8 cellular contexts compared by ENCODE assay signal in the genomic region with DNA sequence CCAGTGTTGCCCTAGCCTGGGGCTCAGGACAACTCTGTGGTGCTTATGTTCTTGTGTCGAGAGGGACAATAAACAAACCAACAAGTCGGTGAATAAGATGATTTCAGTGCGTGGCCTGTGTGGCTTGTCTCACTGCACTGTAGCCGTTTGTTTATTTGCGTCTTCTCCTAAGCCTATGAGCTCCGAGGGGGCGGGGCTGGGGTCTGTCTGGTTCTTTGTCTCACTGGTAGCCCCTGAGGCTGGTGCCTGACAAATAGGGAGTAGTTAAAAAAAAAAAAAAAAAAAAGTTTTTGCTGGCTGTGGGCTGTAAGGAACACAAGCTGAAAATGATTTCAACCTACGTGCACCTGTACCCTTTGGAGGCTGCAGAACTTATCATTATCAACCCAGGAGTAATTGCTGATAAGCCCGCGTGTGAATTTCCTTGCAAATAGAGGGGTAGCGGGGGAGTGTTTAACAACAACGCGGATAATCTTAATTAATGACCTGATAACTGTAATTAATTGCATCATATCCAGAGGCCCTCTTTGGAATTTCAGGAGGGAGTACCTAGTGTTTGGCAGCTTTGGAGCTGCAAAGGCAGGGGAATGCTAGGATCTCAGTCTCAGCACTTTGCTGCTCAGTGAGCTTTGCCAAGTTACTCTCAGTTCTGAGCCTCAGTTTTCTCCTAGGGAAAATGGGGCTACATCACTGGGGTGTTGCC. TPM values are rescaled to one million over a fixed set of nuclear protein-coding genes. Genes with fewer than 3 reads are reported as not detected.
DNase-seq lines count a peak whose midpoint lies in the region; ATAC-seq and TF ChIP-seq lines count a peak whose summit lies in the region.

No MANE protein-coding gene starts in this region.

- ATAC-seq in CD8-positive, alpha-beta T cell, result no peak
- ATAC-seq in omental fat pad (ENCODE audit: low FRiP score) (peak; percentile 40), HG03354 (IDR thresholded peaks at IDR 0.05; ENCODE audit: poor library complexity, severe bottlenecking, unreplicated experiment) (no peak), HG03045 (IDR thresholded peaks at IDR 0.05; ENCODE audit: unreplicated experiment) (no peak)

- H3K27ac Mint-ChIP-seq in CD8-positive, alpha-beta T cell, result no peak overlapping the region

- POLR2A ChIA-PET in CD8-positive, alpha-beta T cell (lab: Charles Lee), result no interaction called here

- no peaks in the 10 kb centered on the region for H3K4me1 ChIP-seq in CD8-positive, alpha-beta T cell (ENCODE audit: insufficient read depth, low read length)
- H3K4me1 ChIP-seq in esophagus squamous epithelium, result peaks cover 17 to 95% (median 34%) of the 10 kb centered on the region in 3 donors

- DNase-seq in CD8-positive, alpha-beta T cell, result no peak
- DNase-seq in NCI-H2227 treated with DMSO at 0.1 percent for 48 hours (lab: John Stamatoyannopoulos, UW) (peak; percentile 77), esophagus squamous epithelium (lab: John Stamatoyannopoulos, UW) (no peak), omental fat pad (ENCODE audit: low spot score) (no peak), dermis blood vessel endothelial cell (no peak), midbrain (lab: John Stamatoyannopoulos, UW) (no peak)

- intact Hi-C loops in CD8-positive, alpha-beta T cell (cut with DNase I, micrococcal nuclease), result no loop called here
- intact Hi-C loops in esophagus squamous epithelium (cut with DNase I), result no loop called here

- no peaks in the 10 kb centered on the region for H3K9me3 ChIP-seq in CD8-positive, alpha-beta T cell (ENCODE audit: low read length)
- no peaks in the 10 kb centered on the region for H3K9me3 ChIP-seq in esophagus squamous epithelium

- CTCF ChIA-PET in CD8-positive, alpha-beta T cell (lab: Charles Lee), result no interaction called here

- no peak for TF ChIP-seq CTCF in CD8-positive, alpha-beta T cell (IDR thresholded peaks at IDR 0.05)
- TF ChIP-seq CTCF in esophagus squamous epithelium (IDR thresholded peaks at IDR 0.05), result no peak
- TF ChIP-seq CTCF in omental fat pad (IDR thresholded peaks at IDR 0.05), result no peak

- no peaks in the 10 kb centered on the region for H3K36me3 ChIP-seq in CD8-positive, alpha-beta T cell (ENCODE audit: insufficient read depth, low read length)
- H3K36me3 ChIP-seq in esophagus squamous epithelium, result peaks cover 0 to 8% (median 0%) of the 10 kb centered on the region in 3 donors

- no peaks in the 10 kb centered on the region for H3K36me3 Mint-ChIP-seq in CD8-positive, alpha-beta T cell

- peaks cover 5% of the 10 kb centered on the region for H3K27me3 ChIP-seq in CD8-positive, alpha-beta T cell (ENCODE audit: insufficient read depth, low read length)
- peaks cover 0 to 22% (median 0%) of the 10 kb centered on the region in 4 donors for H3K27me3 ChIP-seq in esophagus squamous epithelium

- no peak overlapping the region for H3K27ac ChIP-seq in CD8-positive, alpha-beta T cell (ENCODE audit: low read depth, low read length)
- peak overlapping the region; percentile 89 to 96 (median 92) for H3K27ac ChIP-seq in esophagus squamous epithelium

- peaks cover 40% of the 10 kb centered on the region for H3K27me3 Mint-ChIP-seq in CD8-positive, alpha-beta T cell (ENCODE audit: low read depth)

- WGBS in esophagus squamous epithelium, 2 donors, result 21 to 25% methylated on average over 12 to 13 of the region's 13 CpGs

- no peak for TF ChIP-seq POLR2A in esophagus squamous epithelium (IDR thresholded peaks at IDR 0.05)

- peaks cover 2% of the 10 kb centered on the region for H3K4me1 Mint-ChIP-seq in CD8-positive, alpha-beta T cell (ENCODE audit: low read depth)

- no peak overlapping the region for H3K4me3 ChIP-seq in CD8-positive, alpha-beta T cell (ENCODE audit: low read depth, low read length)
- H3K4me3 ChIP-seq in esophagus squamous epithelium, result peak overlapping the region in 2 of 4 donors; percentile 69 to 80

- peak overlapping the region; percentile 35 for H3K4me3 Mint-ChIP-seq in CD8-positive, alpha-beta T cell

- no peaks in the 10 kb centered on the region for H3K9me3 Mint-ChIP-seq in CD8-positive, alpha-beta T cell

RNA-seq across cellular contexts. Expression of gene ARHGEF10L, which starts 0.9 kb away (rescaled TPM):
- not detected for total RNA-seq in CD8-positive, alpha-beta T cell
- total RNA-seq in esophagus squamous epithelium, result 10 to 100 TPM; 30.0 to 61.4 (median 44.7) TPM
- total RNA-seq in omental fat pad, result 10 to 100 TPM; 17.3 to 59.0 (median 39.9) TPM
- total RNA-seq in dermis blood vessel endothelial cell, result 0.70 and 0.85 TPM in 2 replicates
